Comparison of ENCODE assay signal across 16 cellular contexts in genomic region chr12:54340845-54341244, GRCh38. TPM values are rescaled to one million over a fixed set of nuclear protein-coding genes. Genes with fewer than 3 reads are reported as not detected.
A peak's percentile ranks its signal among the peaks of the same experiment; 100 is the strongest.
DNase-seq lines count a peak whose midpoint lies in the region; ATAC-seq, FAIRE-seq and TF ChIP-seq lines count a peak whose summit lies in the region.
"Had no signal": no experiment of that assay in that cellular context is flagged by ENCODE, and none has a peak within 500 bp of the region (broad histone marks: within the 10 kb centered on the region; RNA-seq: fewer than 3 reads in every experiment).

No MANE protein-coding gene starts in this region.

- no peak overlapping the region for H3K4me2 ChIP-seq in HepG2 (ENCODE audit: low read depth, low read length)

- BruUV-seq in HepG2 (replicated peaks; lab: Mats Ljungman, UMichigan): no TSS peak

- no peak overlapping the region for H3K9ac ChIP-seq in HepG2 (ENCODE audit: insufficient read depth, low read depth, low read length)

- peaks cover 19% of the 10 kb centered on the region for H3K36me3 Mint-ChIP-seq in neural crest cell (ENCODE audit: low read depth)
- H3K36me3 Mint-ChIP-seq in stimulated activated memory B cell treated with anti-CD40 and anti-IgM and Interleukin-4, amounts not matched to agents 10 μg/mL and 1 μg/mL and 100 μg/mL, for 72 hours: peaks cover 42% of the 10 kb centered on the region

- TF ChIP-seq CTCF in HepG2 (CRISPR knock-in tag; IDR thresholded peaks at IDR 0.05) (no peak), right lobe of liver (IDR thresholded peaks at IDR 0.05) (no peak), neural crest cell (conservative IDR thresholded peaks at IDR 0.05) (no peak), coronary artery (IDR thresholded peaks at IDR 0.05) (no peak)

- TF ChIP-seq RAD21 in HepG2 (CRISPR knock-in tag; IDR thresholded peaks at IDR 0.05): no peak

- H3K9me3 Mint-ChIP-seq in neural crest cell: no peaks in the 10 kb centered on the region
- H3K9me3 Mint-ChIP-seq in stimulated activated memory B cell treated with anti-CD40 and anti-IgM and Interleukin-4, amounts not matched to agents 10 μg/mL and 1 μg/mL and 100 μg/mL, for 72 hours: no peaks in the 10 kb centered on the region
- H3K9me3 Mint-ChIP-seq: CD8-positive, alpha-beta memory T cell had no signal

- H3K27ac ChIP-seq in HepG2 (ENCODE audit: extremely low read length, insufficient read depth, low read length): no peak overlapping the region
- no peak overlapping the region for H3K27ac ChIP-seq in right lobe of liver
- H3K27ac ChIP-seq in coronary artery: no peak overlapping the region
- H3K27ac ChIP-seq: BLaER1 treated with 17β-estradiol and CSF1 and Interleukin-3, amounts not matched to agents 10 nM and 100 nM had no signal

- no peak overlapping the region for H3K4me3 ChIP-seq in HepG2 (replicated peaks in 1 of 3; ENCODE audit: insufficient read depth in 1 of 3, low read depth in 2 of 3, low read length in 3 of 3)
- no peak overlapping the region for H3K4me3 ChIP-seq in right lobe of liver
- no peak overlapping the region for H3K4me3 ChIP-seq in coronary artery
- H3K4me3 ChIP-seq: BLaER1 treated with 17β-estradiol and CSF1 and Interleukin-3, amounts not matched to agents 10 nM and 100 nM; HAP-1; K562 had no signal

- H3K79me2 ChIP-seq in HepG2 (ENCODE audit: insufficient read depth, low read length): peaks cover 5% of the 10 kb centered on the region

- no peaks in the 10 kb centered on the region for H3K27me3 ChIP-seq in HepG2 (ENCODE audit: control insufficient read depth in 1 of 2, insufficient read depth in 2 of 2, low read length in 2 of 2)
- no peaks in the 10 kb centered on the region for H3K27me3 ChIP-seq in right lobe of liver
- H3K27me3 ChIP-seq: BLaER1 treated with 17β-estradiol and CSF1 and Interleukin-3, amounts not matched to agents 10 nM and 100 nM had no signal

- FAIRE-seq in HepG2 (lab: Jason Lieb, UNC): peak; percentile 43
- FAIRE-seq: A204.1, G401.6, K562 had no signal

- DNase-seq in HepG2 (ENCODE audit: low spot score): peak; percentile 46
- no peak for DNase-seq in right lobe of liver
- no peak for DNase-seq in left colon
- DNase-seq in neural crest cell (ENCODE audit: low read depth, low spot score): no peak
- DNase-seq in coronary artery (ENCODE audit: low spot score): no peak
- no peak for DNase-seq in NCI-H446 treated with DMSO at 0.1 percent for 48 hours (lab: John Stamatoyannopoulos, UW)
- no peak for DNase-seq in NAMALWA (ENCODE audit: low spot score)
- DNase-seq: CD8-positive, alpha-beta memory T cell; DND-41; NCI-H2029 had no signal

- H3K4me3 Mint-ChIP-seq in neural crest cell: no peak overlapping the region
- no peak overlapping the region for H3K4me3 Mint-ChIP-seq in stimulated activated memory B cell treated with anti-CD40 and anti-IgM and Interleukin-4, amounts not matched to agents 10 μg/mL and 1 μg/mL and 100 μg/mL, for 72 hours
- H3K4me3 Mint-ChIP-seq: CD8-positive, alpha-beta memory T cell had no signal

- ATAC-seq in HepG2 (peak; percentile 35; the same call in 2 of the 3 replicates), right lobe of liver (no peak), left colon (peak; percentile 51)
- ATAC-seq in stimulated activated memory B cell treated with anti-CD40 and anti-IgM and Interleukin-4, amounts not matched to agents 10 μg/mL and 1 μg/mL and 100 μg/mL, for 72 hours: no peak
- ATAC-seq: K562 had no signal

- H3K4me1 Mint-ChIP-seq in neural crest cell: peaks cover 59% of the 10 kb centered on the region
- H3K4me1 Mint-ChIP-seq in stimulated activated memory B cell treated with anti-CD40 and anti-IgM and Interleukin-4, amounts not matched to agents 10 μg/mL and 1 μg/mL and 100 μg/mL, for 72 hours: peaks cover 9% of the 10 kb centered on the region

- H2AFZ ChIP-seq in HepG2 (ENCODE audit: low read length): no peak overlapping the region

- in situ Hi-C loops in HepG2 (cut with HindIII; ENCODE audit: extremely low pct_ligation_motif_present, low pct_unique_long_range_greater_than_20kb): no loop called here

- 84% methylated on average over 7 of the region's 7 CpGs for WGBS in HepG2 (ENCODE audit: low lambda C conversion rate)
- 93% methylated on average over 7 of the region's 7 CpGs for WGBS in right lobe of liver (ENCODE audit: insufficient coverage, low coverage, low lambda C conversion rate, missing lambda C conversion rate)

- H3K9me3 ChIP-seq in HepG2 (ENCODE audit: low read length): no peaks in the 10 kb centered on the region
- H3K9me3 ChIP-seq in right lobe of liver: no peaks in the 10 kb centered on the region
- H3K9me3 ChIP-seq: BLaER1 treated with 17β-estradiol and CSF1 and Interleukin-3, amounts not matched to agents 10 nM and 100 nM; HAP-1 had no signal

- TF ChIP-seq POLR2A in HepG2 (IDR thresholded peaks at IDR 0.05; ENCODE audit: insufficient read depth in 1 of 2, low read depth in 2 of 2, low read length in 2 of 2): no peak
- TF ChIP-seq POLR2A in right lobe of liver (IDR thresholded peaks at IDR 0.05): no peak

- POLR2A ChIA-PET in HepG2 (lab: Yijun Ruan, JAX): interaction anchor here (1.0 to 1.5 kb wide), 3 partner anchors 16 to 61 kb away, joined by 3 to 5 read pairs (median 4); partner anchors contain the start of genes CBX5, COPZ1 and HNRNPA1

- H4K20me1 ChIP-seq in HepG2 (ENCODE audit: insufficient read depth, low read length): no peaks in the 10 kb centered on the region

- H3K36me3 ChIP-seq in HepG2 (replicated peaks in 1 of 2; ENCODE audit: control insufficient read depth in 1 of 2, insufficient read depth in 2 of 2, low read length in 2 of 2) (peaks cover 16 to 44% of the 10 kb centered on the region in 2 experiments), right lobe of liver (peaks cover 0 to 52% (median 25%) of the 10 kb centered on the region in 4 donors)

- H3K27ac Mint-ChIP-seq in neural crest cell (ENCODE audit: unreplicated experiment): peak overlapping the region; percentile 15
- no peak overlapping the region for H3K27ac Mint-ChIP-seq in stimulated activated memory B cell treated with anti-CD40 and anti-IgM and Interleukin-4, amounts not matched to agents 10 μg/mL and 1 μg/mL and 100 μg/mL, for 72 hours

- peaks cover 57% of the 10 kb centered on the region for H3K4me1 ChIP-seq in HepG2 (ENCODE audit: insufficient read depth, low read length)
- peaks cover 0 to 34% (median 9%) of the 10 kb centered on the region in 4 donors for H3K4me1 ChIP-seq in right lobe of liver

- intact Hi-C loops in HepG2 (cut with micrococcal nuclease; ENCODE audit: unreplicated experiment) (no loop called here), right lobe of liver (cut with DNase I) (no loop called here), left colon (cut with DNase I, micrococcal nuclease) (no loop called here)

- CTCF ChIA-PET in HepG2 (lab: Yijun Ruan, JAX; ENCODE audit: low intra/inter-chr PET ratio, low total read pairs): no interaction called here

- TF ChIP-seq EP300 in HepG2 (IDR thresholded peaks at IDR 0.05; ENCODE audit: low read depth in 2 of 2, low read length in 2 of 2) (no peak), HepG2 (CRISPR knock-in tag; IDR thresholded peaks at IDR 0.05; ENCODE audit: borderline replicate concordance) (no peak)

- no peaks in the 10 kb centered on the region for H3K27me3 Mint-ChIP-seq in neural crest cell (ENCODE audit: low read depth)
- H3K27me3 Mint-ChIP-seq in stimulated activated memory B cell treated with anti-CD40 and anti-IgM and Interleukin-4, amounts not matched to agents 10 μg/mL and 1 μg/mL and 100 μg/mL, for 72 hours: no peaks in the 10 kb centered on the region
- H3K27me3 Mint-ChIP-seq: CD8-positive, alpha-beta memory T cell had no signal

RNA-seq across cellular contexts. Expression of gene COPZ1, which starts 15.9 kb away (rescaled TPM):
- total RNA-seq in HepG2 (2016; rRNA removed; fragmentation: Illumina TruSeq; extraction: Trizol) (125 and 201 TPM in 2 replicates), right lobe of liver (10 to 100 TPM; 67.3 to 89.2 (median 74.9) TPM), left colon (100 to 1,000 TPM; 119 to 129 TPM), neural crest cell (148 and 160 TPM in 2 replicates)
- total RNA-seq in HepG2 (2016; cell fraction: cytosol; rRNA removed; fragmentation: Illumina TruSeq; extraction: Trizol; ENCODE audit: low read depth): 20.4 and 22.6 TPM in 2 replicates
- total RNA-seq in HepG2 (2016; cell fraction: insoluble cytoplasmic fraction; rRNA removed; fragmentation: Illumina TruSeq; extraction: Trizol): 123 and 217 TPM in 2 replicates
- 45.5 and 48.0 TPM in 2 replicates for total RNA-seq in HepG2 (2016; cell fraction: membrane; rRNA removed; fragmentation: Illumina TruSeq; extraction: Trizol)
- 42.3 and 53.2 TPM in 2 replicates for total RNA-seq in HepG2 (2016; cell fraction: nucleus; rRNA removed; fragmentation: Illumina TruSeq; extraction: Trizol)
- 134 and 184 TPM in 2 replicates for polyA plus RNA-seq in HepG2 (2011; rRNA removed)
- 121 and 141 TPM in 2 replicates for polyA plus RNA-seq in HepG2 (2011; cell fraction: cytosol; rRNA removed)
- polyA plus RNA-seq in HepG2 (2011; cell fraction: nucleus; rRNA removed): 41.8 and 48.0 TPM in 2 replicates
- polyA plus RNA-seq in HepG2 (2012): 118 and 217 TPM in 2 replicates
- 37.1 and 37.6 TPM in 2 replicates for polyA plus RNA-seq in HepG2 (2016; cell fraction: cytosol; fragmentation: Illumina TruSeq; extraction: Trizol; ENCODE audit: low read depth)
- 312 and 355 TPM in 2 replicates for polyA plus RNA-seq in HepG2 (2016; cell fraction: insoluble cytoplasmic fraction; fragmentation: Illumina TruSeq; extraction: Trizol; ENCODE audit: low read depth)
- polyA plus RNA-seq in HepG2 (2016; cell fraction: membrane; fragmentation: Illumina TruSeq; extraction: Trizol; ENCODE audit: low read depth): 61.8 and 63.8 TPM in 2 replicates
- polyA plus RNA-seq in HepG2 (2016; cell fraction: nucleus; fragmentation: Illumina TruSeq; extraction: Trizol; ENCODE audit: insufficient read depth, low read depth): 112 and 113 TPM in 2 replicates
- polyA minus RNA-seq in HepG2 (2011; rRNA and poly(A)+ RNA removed; ENCODE audit: low replicate concordance): 102 and 206 TPM in 2 replicates
- polyA minus RNA-seq in HepG2 (2011; cell fraction: cytosol; rRNA and poly(A)+ RNA removed): 105 and 134 TPM in 2 replicates
- 37.2 and 53.7 TPM in 2 replicates for polyA minus RNA-seq in HepG2 (2011; cell fraction: nucleus; rRNA and poly(A)+ RNA removed)

RNA-seq across cellular contexts. Expression of gene GPR84, which starts 23.4 kb away (rescaled TPM):
- total RNA-seq in HepG2 (2016; rRNA removed; fragmentation: Illumina TruSeq; extraction: Trizol): not detected in 2 replicates
- total RNA-seq in HepG2 (2016; cell fraction: cytosol; rRNA removed; fragmentation: Illumina TruSeq; extraction: Trizol; ENCODE audit: low read depth): not detected in 2 replicates
- not detected in 2 replicates for total RNA-seq in HepG2 (2016; cell fraction: insoluble cytoplasmic fraction; rRNA removed; fragmentation: Illumina TruSeq; extraction: Trizol)
- total RNA-seq in HepG2 (2016; cell fraction: membrane; rRNA removed; fragmentation: Illumina TruSeq; extraction: Trizol): not detected in 2 replicates
- not detected in 2 replicates for total RNA-seq in HepG2 (2016; cell fraction: nucleus; rRNA removed; fragmentation: Illumina TruSeq; extraction: Trizol)
- not detected in 2 replicates for polyA plus RNA-seq in HepG2 (2011; rRNA removed)
- not detected in 2 replicates for polyA plus RNA-seq in HepG2 (2011; cell fraction: cytosol; rRNA removed)
- not detected in 2 replicates for polyA plus RNA-seq in HepG2 (2011; cell fraction: nucleus; rRNA removed)
- polyA plus RNA-seq in HepG2 (2012): not detected in 2 replicates
- not detected in 2 replicates for polyA plus RNA-seq in HepG2 (2016; cell fraction: cytosol; fragmentation: Illumina TruSeq; extraction: Trizol; ENCODE audit: low read depth)
- not detected in 2 replicates for polyA plus RNA-seq in HepG2 (2016; cell fraction: insoluble cytoplasmic fraction; fragmentation: Illumina TruSeq; extraction: Trizol; ENCODE audit: low read depth)
- not detected in 2 replicates for polyA plus RNA-seq in HepG2 (2016; cell fraction: membrane; fragmentation: Illumina TruSeq; extraction: Trizol; ENCODE audit: low read depth)
- polyA plus RNA-seq in HepG2 (2016; cell fraction: nucleus; fragmentation: Illumina TruSeq; extraction: Trizol; ENCODE audit: insufficient read depth, low read depth): not detected in 2 replicates
- not detected in 2 replicates for polyA minus RNA-seq in HepG2 (2011; rRNA and poly(A)+ RNA removed; ENCODE audit: low replicate concordance)
- not detected in 2 replicates for polyA minus RNA-seq in HepG2 (2011; cell fraction: cytosol; rRNA and poly(A)+ RNA removed)
- not detected in 2 replicates for polyA minus RNA-seq in HepG2 (2011; cell fraction: nucleus; rRNA and poly(A)+ RNA removed)
- under 1 TPM in 1 of 6 experiments, not detected in 5; 0.35 TPM for total RNA-seq in right lobe of liver
- total RNA-seq in left colon: under 1 TPM in 1 of 2 donors, not detected in 1; 0.50 TPM
- not detected in 2 replicates for total RNA-seq in neural crest cell
- polyA plus RNA-seq: CD8-positive, alpha-beta memory T cell had no signal

RNA-seq across cellular contexts. Expression of gene NFE2, which starts 40.0 kb away (rescaled TPM):
- total RNA-seq in HepG2 (2016; rRNA removed; fragmentation: Illumina TruSeq; extraction: Trizol): 7.8 and 8.5 TPM in 2 replicates
- total RNA-seq in HepG2 (2016; cell fraction: cytosol; rRNA removed; fragmentation: Illumina TruSeq; extraction: Trizol; ENCODE audit: low read depth): 2.9 and 3.4 TPM in 2 replicates
- 7.5 and 8.1 TPM in 2 replicates for total RNA-seq in HepG2 (2016; cell fraction: insoluble cytoplasmic fraction; rRNA removed; fragmentation: Illumina TruSeq; extraction: Trizol)
- total RNA-seq in HepG2 (2016; cell fraction: membrane; rRNA removed; fragmentation: Illumina TruSeq; extraction: Trizol): 6.2 and 6.6 TPM in 2 replicates
- 5.7 and 6.3 TPM in 2 replicates for total RNA-seq in HepG2 (2016; cell fraction: nucleus; rRNA removed; fragmentation: Illumina TruSeq; extraction: Trizol)
- polyA plus RNA-seq in HepG2 (2011; rRNA removed): 4.1 and 4.5 TPM in 2 replicates
- polyA plus RNA-seq in HepG2 (2011; cell fraction: cytosol; rRNA removed): 2.5 and 3.0 TPM in 2 replicates
- polyA plus RNA-seq in HepG2 (2011; cell fraction: nucleus; rRNA removed): 3.5 and 3.8 TPM in 2 replicates
- 1.3 and 1.8 TPM in 2 replicates for polyA plus RNA-seq in HepG2 (2012)
- 1.9 and 3.1 TPM in 2 replicates for polyA plus RNA-seq in HepG2 (2016; cell fraction: cytosol; fragmentation: Illumina TruSeq; extraction: Trizol; ENCODE audit: low read depth)
- polyA plus RNA-seq in HepG2 (2016; cell fraction: insoluble cytoplasmic fraction; fragmentation: Illumina TruSeq; extraction: Trizol; ENCODE audit: low read depth): 10.3 and 10.9 TPM in 2 replicates
- polyA plus RNA-seq in HepG2 (2016; cell fraction: membrane; fragmentation: Illumina TruSeq; extraction: Trizol; ENCODE audit: low read depth): 3.7 and 4.5 TPM in 2 replicates
- 11.6 and 14.3 TPM in 2 replicates for polyA plus RNA-seq in HepG2 (2016; cell fraction: nucleus; fragmentation: Illumina TruSeq; extraction: Trizol; ENCODE audit: insufficient read depth, low read depth)
- 1.7 and 3.8 TPM in 2 replicates for polyA minus RNA-seq in HepG2 (2011; rRNA and poly(A)+ RNA removed; ENCODE audit: low replicate concordance)
- polyA minus RNA-seq in HepG2 (2011; cell fraction: cytosol; rRNA and poly(A)+ RNA removed): 0.49 and 2.3 TPM in 2 replicates
- 1.0 and 1.7 TPM in 2 replicates for polyA minus RNA-seq in HepG2 (2011; cell fraction: nucleus; rRNA and poly(A)+ RNA removed)
- total RNA-seq in right lobe of liver: 1 to 10 TPM in 3 of 6 experiments, under 1 TPM in 3; 0.46 to 2.8 (median 0.99) TPM
- total RNA-seq in left colon: under 1 TPM; 0.14 to 0.18 TPM
- total RNA-seq in neural crest cell: 0.32 TPM in 1 of 2 replicates, not detected in the other
- total RNA-seq: CD8-positive, alpha-beta memory T cell had no signal
- polyA plus RNA-seq: CD8-positive, alpha-beta memory T cell had no signal

RNA-seq across cellular contexts. Expression of gene ZNF385A, which starts 43.7 kb away (rescaled TPM):
- total RNA-seq in HepG2 (2016; rRNA removed; fragmentation: Illumina TruSeq; extraction: Trizol) (0.44 and 0.49 TPM in 2 replicates), right lobe of liver (1 to 10 TPM; 2.4 to 9.3 (median 3.7) TPM), left colon (1 to 10 TPM; 4.0 to 8.3 TPM), neural crest cell (20.3 and 20.8 TPM in 2 replicates)
- 0.30 and 0.53 TPM in 2 replicates for total RNA-seq in HepG2 (2016; cell fraction: cytosol; rRNA removed; fragmentation: Illumina TruSeq; extraction: Trizol; ENCODE audit: low read depth)
- total RNA-seq in HepG2 (2016; cell fraction: insoluble cytoplasmic fraction; rRNA removed; fragmentation: Illumina TruSeq; extraction: Trizol): 0.26 and 0.39 TPM in 2 replicates
- total RNA-seq in HepG2 (2016; cell fraction: membrane; rRNA removed; fragmentation: Illumina TruSeq; extraction: Trizol): 1.4 and 1.8 TPM in 2 replicates
- 0.44 and 0.93 TPM in 2 replicates for total RNA-seq in HepG2 (2016; cell fraction: nucleus; rRNA removed; fragmentation: Illumina TruSeq; extraction: Trizol)
- 0.31 and 0.67 TPM in 2 replicates for polyA plus RNA-seq in HepG2 (2011; rRNA removed)
- polyA plus RNA-seq in HepG2 (2011; cell fraction: cytosol; rRNA removed): 0.23 and 0.43 TPM in 2 replicates
- polyA plus RNA-seq in HepG2 (2011; cell fraction: nucleus; rRNA removed): 0.56 and 0.66 TPM in 2 replicates
- polyA plus RNA-seq in HepG2 (2012): 1.2 and 1.3 TPM in 2 replicates
- 3.9 and 4.1 TPM in 2 replicates for polyA plus RNA-seq in HepG2 (2016; cell fraction: cytosol; fragmentation: Illumina TruSeq; extraction: Trizol; ENCODE audit: low read depth)
- 2.8 and 3.3 TPM in 2 replicates for polyA plus RNA-seq in HepG2 (2016; cell fraction: insoluble cytoplasmic fraction; fragmentation: Illumina TruSeq; extraction: Trizol; ENCODE audit: low read depth)
- 8.1 and 9.0 TPM in 2 replicates for polyA plus RNA-seq in HepG2 (2016; cell fraction: membrane; fragmentation: Illumina TruSeq; extraction: Trizol; ENCODE audit: low read depth)
- 2.5 and 4.2 TPM in 2 replicates for polyA plus RNA-seq in HepG2 (2016; cell fraction: nucleus; fragmentation: Illumina TruSeq; extraction: Trizol; ENCODE audit: insufficient read depth, low read depth)
- 0.50 and 6.8 TPM in 2 replicates for polyA minus RNA-seq in HepG2 (2011; rRNA and poly(A)+ RNA removed; ENCODE audit: low replicate concordance)
- 0.70 and 1.5 TPM in 2 replicates for polyA minus RNA-seq in HepG2 (2011; cell fraction: cytosol; rRNA and poly(A)+ RNA removed)
- polyA minus RNA-seq in HepG2 (2011; cell fraction: nucleus; rRNA and poly(A)+ RNA removed): not detected in 2 replicates
- polyA plus RNA-seq: CD8-positive, alpha-beta memory T cell had no signal

Comparison
In these comparisons a context has a peak if more than half of its experiments do, and no peak if none do; other contexts are left out.
1. ATAC-seq: peak in HepG2 (single experiment) and left colon (single experiment); none in right lobe of liver (0 of 4) and stimulated activated memory B cell treated with anti-CD40 and anti-IgM and Interleukin-4, amounts not matched to agents 10 μg/mL and 1 μg/mL and 100 μg/mL, for 72 hours (single experiment).